23 cellular contexts compared by ENCODE assay signal in genomic region chrX:40818236-40818635, GRCh38.
"Had no signal": no experiment of that assay in that cellular context is flagged by ENCODE, and none has a peak within 500 bp of the region (broad histone marks: within the 10 kb centered on the region; RNA-seq: fewer than 3 reads in every experiment).

No MANE protein-coding gene starts in this region.

- H3K4me1 Mint-ChIP-seq: IgD-negative memory B cell had no signal

- H3K9me3 ChIP-seq: SJSA1 had no signal

- H3K4me3 ChIP-seq: K562, SJSA1, SK-N-MC had no signal

- DNase-seq: Kasumi-1, MM.1S, NCI-H1092 treated with DMSO at 0.1 percent for 48 hours, NCI-H1436, NCI-H187, NCI-H2029, NCI-H2081 treated with DMSO at 0.1 percent for 48 hours, NCI-H2171, NCI-H226, NCI-H446, NCI-H510A, NCI-H524 treated with DMSO at 0.1 percent for 48 hours, NCI-H69, NCI-H774, Right ventricle myocardium superior, RPMI8226, SIG-M5 had no signal

- H3K4me1 ChIP-seq: SJSA1 had no signal

- H3K27ac ChIP-seq: KMS-11, SJSA1, SK-N-MC had no signal

- H3K27me3 ChIP-seq: SJSA1 had no signal

- FAIRE-seq: K562, RCC 7860 had no signal

- H3K9ac ChIP-seq: KMS-11 had no signal

- H3K36me3 Mint-ChIP-seq: IgD-negative memory B cell had no signal

- H3K36me3 ChIP-seq: SJSA1 had no signal

- ATAC-seq: K562 had no signal

- H3K4me3 Mint-ChIP-seq: IgD-negative memory B cell had no signal

- H3K27ac Mint-ChIP-seq: IgD-negative memory B cell had no signal

- H3K4me2 ChIP-seq: KMS-11 had no signal
